Comparison of ENCODE assay signal across 1 cellular context in genomic region chr6:21395121-21395520, GRCh38.
TF ChIP-seq lines count a peak whose summit lies in the region.

No MANE protein-coding gene starts in this region.

TF ChIP-seq in IMR-90, 13 proteins besides CTCF, POLR2A, EP300 and RAD21 (continued from another document):
- TF ChIP-seq ELK1 (IDR thresholded peaks at IDR 0.05; ENCODE audit: borderline replicate concordance, low read depth, low read length) (no peak), RFX5 (IDR thresholded peaks at IDR 0.05; ENCODE audit: low read depth, low read length) (no peak), CEBPB (IDR thresholded peaks at IDR 0.05; ENCODE audit: low read depth, low read length) (no peak), MAFK (IDR thresholded peaks at IDR 0.05; ENCODE audit: low read depth, low read length) (no peak), SMC3 (IDR thresholded peaks at IDR 0.05; ENCODE audit: low read depth, low read length) (no peak), NFE2L2 (IDR thresholded peaks at IDR 0.05; ENCODE audit: low read depth, low read length) (no peak), MXI1 (IDR thresholded peaks at IDR 0.05; ENCODE audit: borderline replicate concordance, low read depth, low read length) (no peak), FOS (IDR thresholded peaks at IDR 0.05; ENCODE audit: low read depth, low read length) (no peak)
- TF ChIP-seq, protein P1, sequence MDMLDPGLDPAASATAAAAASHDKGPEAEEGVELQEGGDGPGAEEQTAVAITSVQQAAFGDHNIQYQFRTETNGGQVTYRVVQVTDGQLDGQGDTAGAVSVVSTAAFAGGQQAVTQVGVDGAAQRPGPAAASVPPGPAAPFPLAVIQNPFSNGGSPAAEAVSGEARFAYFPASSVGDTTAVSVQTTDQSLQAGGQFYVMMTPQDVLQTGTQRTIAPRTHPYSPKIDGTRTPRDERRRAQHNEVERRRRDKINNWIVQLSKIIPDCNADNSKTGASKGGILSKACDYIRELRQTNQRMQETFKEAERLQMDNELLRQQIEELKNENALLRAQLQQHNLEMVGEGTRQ (IDR thresholded peaks at IDR 0.05; ENCODE audit: low read depth, low read length), result no peak
